8 cellular contexts compared by ENCODE assay signal in the genomic region with DNA sequence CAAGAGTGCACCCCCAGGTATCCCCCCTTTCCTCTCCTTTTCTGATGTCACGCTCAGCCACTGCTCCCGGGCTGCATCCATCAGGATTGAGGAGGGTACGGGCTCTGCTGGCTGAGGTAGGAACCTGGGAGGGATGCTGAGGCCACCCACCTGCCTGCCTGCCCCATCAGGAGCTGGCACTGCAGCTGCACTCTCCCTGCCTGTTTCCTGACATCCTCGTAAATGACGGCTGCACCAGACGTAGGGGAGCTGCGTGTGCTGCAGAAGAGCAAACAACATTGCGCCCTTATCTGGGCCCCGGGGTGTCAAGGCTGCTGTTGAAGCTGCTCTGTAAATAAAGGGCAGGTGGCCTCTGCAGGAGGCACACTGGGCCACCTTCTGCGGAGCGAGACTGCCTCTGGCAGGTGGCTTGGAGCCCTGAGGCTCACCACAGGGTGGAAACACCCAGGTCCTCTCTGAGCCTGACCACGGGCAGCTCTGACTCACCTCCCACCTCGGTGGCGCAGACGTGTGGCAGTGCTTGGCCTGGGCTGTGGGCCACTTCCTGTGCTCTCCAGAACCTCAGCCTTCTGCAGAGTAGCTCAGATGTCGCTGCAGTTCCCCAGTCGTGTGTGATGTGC. TPM values are rescaled to one million over a fixed set of nuclear protein-coding genes. Genes with fewer than 3 reads are reported as not detected.
DNase-seq lines count a peak whose midpoint lies in the region; ATAC-seq and TF ChIP-seq lines count a peak whose summit lies in the region.

No MANE protein-coding gene starts in this region.

- no peak overlapping the region for H3K27ac ChIP-seq in endodermal cell (ENCODE audit: low read depth, low read length)

- no peak overlapping the region for H3K4me3 Mint-ChIP-seq in endodermal cell

- no peak overlapping the region for H3K9ac ChIP-seq in endodermal cell (ENCODE audit: extremely low read depth, low read length, poor library complexity, severe bottlenecking)

- no peak for TF ChIP-seq CTCF in endodermal cell (conservative IDR thresholded peaks at IDR 0.05)

- no peaks in the 10 kb centered on the region for H3K4me1 Mint-ChIP-seq in endodermal cell

- H3K27ac Mint-ChIP-seq in endodermal cell: no peak overlapping the region

- no peaks in the 10 kb centered on the region for H3K27me3 ChIP-seq in endodermal cell (ENCODE audit: control insufficient read depth, insufficient read depth, low read length, poor library complexity, severe bottlenecking)

- H3K9me3 Mint-ChIP-seq in endodermal cell: no peaks in the 10 kb centered on the region

- H3K36me3 ChIP-seq in endodermal cell (ENCODE audit: control insufficient read depth, insufficient read depth, low read length): peaks cover 48% of the 10 kb centered on the region

- DNase-seq in NCI-H146 (lab: John Stamatoyannopoulos, UW) (peak; percentile 99), endodermal cell (no peak), retina (no peak), RPMI8226 (no peak)
- peak; percentile 40 to 47 for DNase-seq in activated CD4-positive, alpha-beta T cell treated with anti-CD3 and anti-CD28 coated beads, Interleukin-2, amount 50 U/mL, for 4 hours
- peak; percentile 66 to 75 for DNase-seq in stimulated activated CD8-positive, alpha-beta memory T cell treated with anti-CD3 and anti-CD28 coated beads, Interleukin-7, amount 100 ng/mL, for 48 hours (ENCODE audit: extremely low read depth in 1 of 2, low read depth in 1 of 2)

- no peaks in the 10 kb centered on the region for H3K27me3 Mint-ChIP-seq in endodermal cell (ENCODE audit: insufficient read depth)

- ATAC-seq in GM18907 (IDR thresholded peaks at IDR 0.05; ENCODE audit: unreplicated experiment) (peak; percentile 38), esophagus mucosa (peak; percentile 12)

- peaks cover 38% of the 10 kb centered on the region for H3K36me3 Mint-ChIP-seq in endodermal cell (ENCODE audit: low read depth)

- no peaks in the 10 kb centered on the region for H3K9me3 ChIP-seq in endodermal cell (ENCODE audit: control insufficient read depth, low read length)

- H3K4me1 ChIP-seq in endodermal cell (ENCODE audit: control insufficient read depth, insufficient read depth, low read length): no peaks in the 10 kb centered on the region

- H3K4me3 ChIP-seq in endodermal cell (ENCODE audit: low read length): no peak overlapping the region

- 89 to 90% methylated on average over 12 to 17 of the region's 17 CpGs for WGBS in endodermal cell (ENCODE audit: insufficient coverage in 1 of 2, insufficient read length in 1 of 2), 2 experiments

RNA-seq across cellular contexts. Expression of gene SNAP47, which starts 30.9 kb away (rescaled TPM):
- total RNA-seq in esophagus mucosa (15.8 TPM), endodermal cell (10 to 100 TPM; 42.5 to 46.6 TPM)
- polyA plus RNA-seq in endodermal cell (2013, experiment 1 of 2): 41.3 TPM
- 37.0 TPM for polyA plus RNA-seq in endodermal cell (2013, experiment 2 of 2)

RNA-seq across cellular contexts. Expression of gene JMJD4, which starts 31.0 kb away (rescaled TPM):
- total RNA-seq in esophagus mucosa (10.2 TPM), endodermal cell (10 to 100 TPM; 19.4 to 21.8 TPM)
- polyA plus RNA-seq in endodermal cell (2013, experiment 1 of 2): 14.3 TPM
- 13.4 TPM for polyA plus RNA-seq in endodermal cell (2013, experiment 2 of 2)

RNA-seq across cellular contexts. Expression of gene PRSS38, which starts 49.4 kb away (rescaled TPM):
- total RNA-seq in esophagus mucosa: not detected
- total RNA-seq in endodermal cell: not detected
- polyA plus RNA-seq in endodermal cell (2013, experiment 1 of 2): not detected
- not detected for polyA plus RNA-seq in endodermal cell (2013, experiment 2 of 2)

Comparison
In these comparisons a context has a peak if more than half of its experiments do, and no peak if none do; other contexts are left out.
1. DNase-seq: peak in NCI-H146 (single experiment), activated CD4-positive, alpha-beta T cell treated with anti-CD3 and anti-CD28 coated beads, Interleukin-2, amount 50 U/mL, for 4 hours (2 of 2) and stimulated activated CD8-positive, alpha-beta memory T cell treated with anti-CD3 and anti-CD28 coated beads, Interleukin-7, amount 100 ng/mL, for 48 hours (2 of 2); none in endodermal cell (single experiment), retina (single experiment) and RPMI8226 (single experiment).